Comparison of ENCODE assay signal across 9 cellular contexts in the genomic region with DNA sequence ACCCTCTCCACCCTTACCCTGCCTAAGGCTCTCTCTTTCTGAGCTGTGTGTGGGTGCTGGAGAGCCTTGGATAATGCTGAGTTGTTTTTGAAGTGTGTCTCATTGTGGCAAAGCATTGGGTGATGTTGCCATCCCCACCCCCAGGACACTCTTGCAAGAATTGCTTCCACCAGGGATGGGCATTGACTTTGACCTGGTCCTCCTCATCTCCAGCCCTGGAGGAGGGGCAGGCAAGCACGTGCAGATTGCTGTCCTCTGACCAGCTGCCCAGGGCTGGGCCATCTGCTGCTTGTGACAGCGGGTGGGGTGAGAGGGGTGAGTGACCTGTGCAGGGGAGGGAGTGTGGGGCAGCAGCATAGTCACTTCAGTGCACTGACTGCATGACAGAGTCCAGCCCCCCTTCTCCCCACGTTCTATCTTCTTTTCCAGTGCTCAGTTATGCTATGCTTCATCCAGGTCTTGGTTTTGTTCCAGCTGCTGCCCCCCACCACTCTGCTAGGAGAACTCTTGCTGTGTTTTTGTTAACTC. TPM values are rescaled to one million over a fixed set of nuclear protein-coding genes. Genes with fewer than 3 reads are reported as not detected.
A peak's percentile ranks its signal among the peaks of the same experiment; 100 is the strongest.
DNase-seq lines count a peak whose midpoint lies in the region; ATAC-seq, FAIRE-seq and TF ChIP-seq lines count a peak whose summit lies in the region.
"Had no signal": no experiment of that assay in that cellular context is flagged by ENCODE, and none has a peak within 500 bp of the region (broad histone marks: within the 10 kb centered on the region; RNA-seq: fewer than 3 reads in every experiment).

No MANE protein-coding gene starts in this region.

- peaks cover 21 to 40% (median 32%) of the 10 kb centered on the region in 11 experiments for H3K36me3 ChIP-seq in BLaER1 treated with 17β-estradiol and CSF1 and Interleukin-3, amounts not matched to agents 10 nM and 100 nM
- no peaks in the 10 kb centered on the region for H3K36me3 ChIP-seq in naive thymus-derived CD4-positive, alpha-beta T cell (ENCODE audit: control insufficient read depth in 2 of 3, insufficient read depth in 3 of 3, low read length in 3 of 3)

- H3K4me3 ChIP-seq in BLaER1 treated with 17β-estradiol and CSF1 and Interleukin-3, amounts not matched to agents 10 nM and 100 nM: no peak overlapping the region
- no peak overlapping the region for H3K4me3 ChIP-seq in naive thymus-derived CD4-positive, alpha-beta T cell (ENCODE audit: low read length)

- TF ChIP-seq CTCF in chondrocyte (IDR thresholded peaks at IDR 0.05) (no peak), omental fat pad (IDR thresholded peaks at IDR 0.05) (no peak)

- H3K27me3 Mint-ChIP-seq in chondrocyte (ENCODE audit: low read depth): no peaks in the 10 kb centered on the region
- H3K27me3 Mint-ChIP-seq in naive thymus-derived CD4-positive, alpha-beta T cell: no peaks in the 10 kb centered on the region

- peak; percentile 21 for ATAC-seq in naive thymus-derived CD4-positive, alpha-beta T cell
- ATAC-seq in GM18502 (IDR thresholded peaks at IDR 0.05; ENCODE audit: poor library complexity, unreplicated experiment) (no peak), omental fat pad (ENCODE audit: low FRiP score) (no peak)

- FAIRE-seq in HTR-8/SVneo (lab: Jason Lieb, UNC): peak; percentile 76

- H3K4me3 Mint-ChIP-seq in chondrocyte (ENCODE audit: unreplicated experiment): no peak overlapping the region
- peak overlapping the region; percentile 55 to 83 (median 72) for H3K4me3 Mint-ChIP-seq in naive thymus-derived CD4-positive, alpha-beta T cell

- CTCF ChIA-PET in naive thymus-derived CD4-positive, alpha-beta T cell (lab: Charles Lee): interaction anchor here (0.6 to 0.9 kb wide), 4 partner anchors 12 to 102 kb away, joined by 3 to 5 read pairs (median 4); partner anchors contain the start of gene CCDC177

- peaks cover 46 to 75% (median 62%) of the 10 kb centered on the region in 10 experiments for H3K4me1 ChIP-seq in BLaER1 treated with 17β-estradiol and CSF1 and Interleukin-3, amounts not matched to agents 10 nM and 100 nM
- H3K4me1 ChIP-seq in naive thymus-derived CD4-positive, alpha-beta T cell (ENCODE audit: control insufficient read depth in 2 of 2, insufficient read depth in 2 of 2, low read length in 2 of 2): peaks cover 42 to 60% of the 10 kb centered on the region in 2 donors

- H4K20me1 ChIP-seq in BLaER1 treated with 17β-estradiol and CSF1 and Interleukin-3, amounts not matched to agents 10 nM and 100 nM: peaks cover 54 to 84% (median 72%) of the 10 kb centered on the region in 11 experiments

- no peak for DNase-seq in HTR-8/SVneo (ENCODE audit: insufficient read length, low spot score)
- no peak for DNase-seq in chondrocyte (ENCODE audit: low spot score)
- DNase-seq in naive thymus-derived CD4-positive, alpha-beta T cell: no peak
- DNase-seq in H4 (ENCODE audit: low spot score): no peak
- no peak for DNase-seq in NCI-H1105 treated with DMSO at 0.1 percent for 48 hours (lab: John Stamatoyannopoulos, UW)
- DNase-seq in omental fat pad (ENCODE audit: low spot score): no peak

- peaks cover 73% of the 10 kb centered on the region for H3K4me1 Mint-ChIP-seq in chondrocyte (ENCODE audit: low read depth)
- H3K4me1 Mint-ChIP-seq in naive thymus-derived CD4-positive, alpha-beta T cell: peaks cover 68 to 93% (median 81%) of the 10 kb centered on the region in 7 donors

- peak overlapping the region; percentile 61 to 99 (median 78) for H3K4me2 ChIP-seq in BLaER1 treated with 17β-estradiol and CSF1 and Interleukin-3, amounts not matched to agents 10 nM and 100 nM
- H3K4me2 ChIP-seq: KMS-11 had no signal

- intact Hi-C loops in naive thymus-derived CD4-positive, alpha-beta T cell (cut with micrococcal nuclease): loop anchor here (1.0 to 5.0 kb wide), 2 partner anchors 11 to 35 kb away; no protein-coding TSS in a partner anchor

- H3K27ac Mint-ChIP-seq in chondrocyte (ENCODE audit: unreplicated experiment): peak overlapping the region; percentile 68
- H3K27ac Mint-ChIP-seq in naive thymus-derived CD4-positive, alpha-beta T cell: peak overlapping the region; percentile 47 to 94 (median 80)

- H3K9ac ChIP-seq in BLaER1 treated with 17β-estradiol and CSF1 and Interleukin-3, amounts not matched to agents 10 nM and 100 nM: peak overlapping the region in 3 of 11 experiments; percentile 1 to 21 (median 9); a peak in 3 of 22 replicates
- H3K9ac ChIP-seq: KMS-11 had no signal

- no peaks in the 10 kb centered on the region for H3K27me3 ChIP-seq in BLaER1 treated with 17β-estradiol and CSF1 and Interleukin-3, amounts not matched to agents 10 nM and 100 nM
- no peaks in the 10 kb centered on the region for H3K27me3 ChIP-seq in naive thymus-derived CD4-positive, alpha-beta T cell (ENCODE audit: control insufficient read depth in 2 of 2, insufficient read depth in 2 of 2, low read length in 2 of 2)

- H3K9me3 Mint-ChIP-seq in chondrocyte (ENCODE audit: low read depth): peaks cover 13% of the 10 kb centered on the region
- H3K9me3 Mint-ChIP-seq in naive thymus-derived CD4-positive, alpha-beta T cell: peaks cover 6 to 18% (median 9%) of the 10 kb centered on the region in 11 donors

- POLR2A ChIA-PET in naive thymus-derived CD4-positive, alpha-beta T cell (lab: Charles Lee): interaction anchor here (0.5 to 2.8 kb wide), 8 partner anchors 14 to 131 kb away, joined by 3 to 16 read pairs (median 4); partner anchors contain the start of genes SRSF5 and SUSD6

- H3K27ac ChIP-seq in BLaER1 treated with 17β-estradiol and CSF1 and Interleukin-3, amounts not matched to agents 10 nM and 100 nM: peak overlapping the region in 4 of 11 experiments; percentile 2 to 39 (median 8); a peak in 3 of 22 replicates
- H3K27ac ChIP-seq in naive thymus-derived CD4-positive, alpha-beta T cell (ENCODE audit: low read depth, low read length): peak overlapping the region; percentile 24
- H3K27ac ChIP-seq: KMS-11 had no signal

- H3K9me3 ChIP-seq in BLaER1 treated with 17β-estradiol and CSF1 and Interleukin-3, amounts not matched to agents 10 nM and 100 nM (replicated peaks in 1 of 11): peaks cover 24 to 41% (median 33%) of the 10 kb centered on the region in 11 experiments
- no peaks in the 10 kb centered on the region for H3K9me3 ChIP-seq in naive thymus-derived CD4-positive, alpha-beta T cell (ENCODE audit: control insufficient read depth in 2 of 3, low read length in 3 of 3)

- peaks cover 7% of the 10 kb centered on the region for H3K36me3 Mint-ChIP-seq in chondrocyte (ENCODE audit: low read depth)
- H3K36me3 Mint-ChIP-seq in naive thymus-derived CD4-positive, alpha-beta T cell: peaks cover 12 to 30% (median 16%) of the 10 kb centered on the region in 5 donors

RNA-seq across cellular contexts. Expression of gene SUSD6, which starts 26.2 kb away (rescaled TPM):
- total RNA-seq in chondrocyte: 49.1 to 51.6 TPM (median 49.3 TPM) in 3 replicates
- total RNA-seq in naive thymus-derived CD4-positive, alpha-beta T cell: 10 to 100 TPM; 42.9 to 90.8 (median 65.0) TPM
- 1 to 10 TPM; 4.3 to 6.3 TPM for polyA plus RNA-seq in naive thymus-derived CD4-positive, alpha-beta T cell
- 2.7 and 3.4 TPM in 2 replicates for total RNA-seq in H4 (2014; rRNA removed; shearing (Covaris generic))
- 10 to 100 TPM; 31.1 to 73.3 (median 52.7) TPM for total RNA-seq in omental fat pad
